In the genomic region with DNA sequence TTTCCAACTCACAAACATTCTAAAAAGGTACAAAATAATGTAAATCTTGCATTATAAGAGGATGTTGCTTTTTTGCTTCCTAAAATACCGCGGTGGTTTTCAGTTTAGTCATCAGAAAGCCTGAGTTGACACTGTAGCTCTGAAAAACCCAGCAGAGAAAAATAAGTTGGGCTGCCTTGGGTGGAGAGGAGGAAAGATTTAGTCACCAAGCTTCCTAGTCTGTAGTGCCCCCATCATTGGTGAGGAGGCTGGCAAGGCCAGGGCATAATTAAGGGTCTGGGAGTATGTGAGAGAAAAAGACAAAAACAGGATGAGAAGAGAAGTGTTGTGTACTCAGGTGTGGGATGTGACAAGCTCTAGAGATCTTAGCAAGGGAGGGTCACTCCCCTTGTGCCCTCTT, we compare ENCODE assay signal across 15 cellular contexts. TPM values are rescaled to one million over a fixed set of nuclear protein-coding genes. Genes with fewer than 3 reads are reported as not detected.
DNase-seq lines count a peak whose midpoint lies in the region; ATAC-seq, FAIRE-seq and TF ChIP-seq lines count a peak whose summit lies in the region.
"Had no signal": no experiment of that assay in that cellular context is flagged by ENCODE, and none has a peak within 500 bp of the region (broad histone marks: within the 10 kb centered on the region; RNA-seq: fewer than 3 reads in every experiment).

No MANE protein-coding gene starts in this region.

- H3K79me2 ChIP-seq in PC-3 (ENCODE audit: low read length), result peaks cover 74% of the 10 kb centered on the region

- POLR2A ChIA-PET in PC-3 (lab: Charles Lee; ENCODE audit: unreplicated experiment), result no interaction called here

- H3K27ac Mint-ChIP-seq in stimulated activated naive B cell treated with anti-CD40 and anti-IgM and Interleukin-4, amounts not matched to agents 10 μg/mL and 1 μg/mL and 100 μg/mL, for 72 hours, result no peak overlapping the region
- H3K27ac Mint-ChIP-seq: activated naive CD8-positive, alpha-beta T cell treated with anti-CD3 and anti-CD28 coated beads, Interleukin-2, amount 10 ng/mL, durations not matched to agents 7 days and 5 days; stimulated activated naive CD8-positive, alpha-beta T cell treated with anti-CD3 and anti-CD28 coated beads, Interleukin-15, Interleukin-2, amounts not matched to agents 100 ng/mL and 50 ng/mL, for 24 hours had no signal

- no peaks in the 10 kb centered on the region for H4K20me1 ChIP-seq in PC-3 (ENCODE audit: low read length)

- TF ChIP-seq POLR2A in H54 (IDR thresholded peaks at IDR 0.05; ENCODE audit: low read depth, low read length), result no peak

- H3K27me3 ChIP-seq in PC-3 (ENCODE audit: low read length), result no peaks in the 10 kb centered on the region
- no peaks in the 10 kb centered on the region for H3K27me3 ChIP-seq in endocrine pancreas (ENCODE audit: control insufficient read depth, insufficient read depth, low read length)
- H3K27me3 ChIP-seq: hepatocyte, pancreas had no signal

- intact Hi-C loops in PC-3 (cut with micrococcal nuclease), result loop anchor here (10.0 kb wide), 1 partner anchor 802 kb away; no protein-coding TSS in a partner anchor
- intact Hi-C loops in left colon (cut with DNase I, micrococcal nuclease), result no loop called here

- H3K9me2 ChIP-seq in PC-3 (replicated peaks; ENCODE audit: low read length), result no peaks in the 10 kb centered on the region

- H3K36me3 Mint-ChIP-seq in stimulated activated naive B cell treated with anti-CD40 and anti-IgM and Interleukin-4, amounts not matched to agents 10 μg/mL and 1 μg/mL and 100 μg/mL, for 72 hours, result peaks cover 0 to 6% of the 10 kb centered on the region in 2 donors
- H3K36me3 Mint-ChIP-seq: activated naive CD8-positive, alpha-beta T cell treated with anti-CD3 and anti-CD28 coated beads, Interleukin-2, amount 10 ng/mL, durations not matched to agents 7 days and 5 days had no signal

- no peak overlapping the region for H3K27ac ChIP-seq in PC-3 (ENCODE audit: low read length)
- H3K27ac ChIP-seq: hepatocyte, pancreas had no signal

- no peaks in the 10 kb centered on the region for H3F3A ChIP-seq in PC-3 (ENCODE audit: low read length, unreplicated experiment)

- H3K4me2 ChIP-seq in PC-3 (ENCODE audit: low read length), result peak overlapping the region; percentile 87
- H3K4me2 ChIP-seq: hepatocyte had no signal

- peaks cover 26 to 31% of the 10 kb centered on the region in 2 donors for H3K27me3 Mint-ChIP-seq in stimulated activated naive B cell treated with anti-CD40 and anti-IgM and Interleukin-4, amounts not matched to agents 10 μg/mL and 1 μg/mL and 100 μg/mL, for 72 hours

- H3K4me1 ChIP-seq in PC-3 (ENCODE audit: insufficient read depth, low read length) (peaks cover 64% of the 10 kb centered on the region), endocrine pancreas (ENCODE audit: control insufficient read depth, insufficient read depth, low read length) (no peaks in the 10 kb centered on the region)

- TF ChIP-seq CTCF in PC-3 (conservative IDR thresholded peaks at IDR 0.05; ENCODE audit: low read depth, low read length), result no peak

- H3K4me3 ChIP-seq in PC-3 (ENCODE audit: low read length) (peak overlapping the region; percentile 59), endocrine pancreas (ENCODE audit: control insufficient read depth, insufficient read depth, low read length) (peak overlapping the region; percentile 81)
- H3K4me3 ChIP-seq: hepatocyte, lung, pancreas had no signal

- H3K9ac ChIP-seq in PC-3 (ENCODE audit: low read length) (peak overlapping the region; percentile 28), endocrine pancreas (ENCODE audit: control insufficient read depth, insufficient read depth, low read length) (no peak overlapping the region)

- no peaks in the 10 kb centered on the region for H3K36me3 ChIP-seq in PC-3 (ENCODE audit: low read depth, low read length)
- H3K36me3 ChIP-seq in endocrine pancreas (ENCODE audit: control insufficient read depth, insufficient read depth, low read length), result no peaks in the 10 kb centered on the region
- H3K36me3 ChIP-seq: pancreas had no signal

- H3K9me3 ChIP-seq in PC-3 (ENCODE audit: low read length) (no peaks in the 10 kb centered on the region), endocrine pancreas (ENCODE audit: control insufficient read depth, low read length) (no peaks in the 10 kb centered on the region)
- H3K9me3 ChIP-seq: pancreas had no signal

- CTCF ChIA-PET in PC-3 (lab: Charles Lee), result no interaction called here

- no peak overlapping the region for H3K4me3 Mint-ChIP-seq in stimulated activated naive B cell treated with anti-CD40 and anti-IgM and Interleukin-4, amounts not matched to agents 10 μg/mL and 1 μg/mL and 100 μg/mL, for 72 hours
- H3K4me3 Mint-ChIP-seq: activated naive CD8-positive, alpha-beta T cell treated with anti-CD3 and anti-CD28 coated beads, Interleukin-2, amount 10 ng/mL, durations not matched to agents 7 days and 5 days; stimulated activated naive CD8-positive, alpha-beta T cell treated with anti-CD3 and anti-CD28 coated beads, Interleukin-15, Interleukin-2, amounts not matched to agents 100 ng/mL and 50 ng/mL, for 24 hours had no signal

- BruUV-seq in PC-3 (replicated peaks; lab: Mats Ljungman, UMichigan), result no TSS peak

- ATAC-seq in PC-3 (no peak), left colon (no peak)
- peak; percentile 25 to 69 for ATAC-seq in stimulated activated naive B cell treated with anti-CD40 and anti-IgM and Interleukin-4, amounts not matched to agents 10 μg/mL and 1 μg/mL and 100 μg/mL, for 72 hours (replicated peaks)
- ATAC-seq: pancreas had no signal

- H3K4me1 Mint-ChIP-seq in stimulated activated naive B cell treated with anti-CD40 and anti-IgM and Interleukin-4, amounts not matched to agents 10 μg/mL and 1 μg/mL and 100 μg/mL, for 72 hours, result peaks cover 0 to 4% of the 10 kb centered on the region in 2 donors
- H3K4me1 Mint-ChIP-seq: activated naive CD8-positive, alpha-beta T cell treated with anti-CD3 and anti-CD28 coated beads, Interleukin-2, amount 10 ng/mL, durations not matched to agents 7 days and 5 days had no signal

- peak overlapping the region; percentile 44 for H2AFZ ChIP-seq in PC-3 (ENCODE audit: low read length)
- H2AFZ ChIP-seq: hepatocyte had no signal

- FAIRE-seq in H54 (lab: Jason Lieb, UNC), result peak; percentile 79
- FAIRE-seq: GM12892 had no signal

- peaks cover 5 to 6% of the 10 kb centered on the region in 2 donors for H3K9me3 Mint-ChIP-seq in stimulated activated naive B cell treated with anti-CD40 and anti-IgM and Interleukin-4, amounts not matched to agents 10 μg/mL and 1 μg/mL and 100 μg/mL, for 72 hours

- DNase-seq in H54 (ENCODE audit: insufficient read length, low spot score) (peak; percentile 13), PC-3 (peak; percentile 43), SIG-M5 treated with dmso at 0.1 percent for 504 hours (lab: John Stamatoyannopoulos, UW; ENCODE audit: unreplicated experiment) (no peak), left colon (no peak), medulla oblongata (ENCODE audit: extremely low spot score) (no peak)
- no peak for DNase-seq in stimulated activated naive B cell treated with anti-CD40 and anti-IgM and Interleukin-4, amounts not matched to agents 10 μg/mL and 1 μg/mL and 100 μg/mL, for 72 hours
- DNase-seq: activated CD8-positive, alpha-beta memory T cell treated with anti-CD3 and anti-CD28 coated beads for 24 hours; activated naive CD8-positive, alpha-beta T cell treated with anti-CD3 and anti-CD28 coated beads, Interleukin-2, amount 10 ng/mL, durations not matched to agents 7 days and 5 days; pancreas; stimulated activated CD4-positive, alpha-beta T cell treated with anti-CD3 and anti-CD28 coated beads, Interleukin-2, amount 100 ng/mL, for 24 hours had no signal

RNA-seq across cellular contexts. Expression of a gene that starts 5.7 kb away (rescaled TPM):
- total RNA-seq in PC-3 (2014; rRNA removed), result 45.6 and 61.3 TPM in 2 replicates
- 10 to 100 TPM; 12.3 to 15.9 TPM for total RNA-seq in left colon

Comparison
In these comparisons a context has a peak if more than half of its experiments do, and no peak if none do; other contexts are left out.
1. DNase-seq: peak in H54 (single experiment) and PC-3 (single experiment); none in stimulated activated naive B cell treated with anti-CD40 and anti-IgM and Interleukin-4, amounts not matched to agents 10 μg/mL and 1 μg/mL and 100 μg/mL, for 72 hours (single experiment), SIG-M5 treated with dmso at 0.1 percent for 504 hours (single experiment), left colon (0 of 2) and medulla oblongata (single experiment).
2. ATAC-seq: peak in stimulated activated naive B cell treated with anti-CD40 and anti-IgM and Interleukin-4, amounts not matched to agents 10 μg/mL and 1 μg/mL and 100 μg/mL, for 72 hours (2 of 2); none in PC-3 (single experiment) and left colon (single experiment).